1 cellular context compared by ENCODE assay signal in genomic region chr1:25268143-25268465, GRCh38.
TF ChIP-seq lines count a peak whose summit lies in the region.

No MANE protein-coding gene starts in this region.

TF ChIP-seq in HepG2, 621 proteins besides CTCF, POLR2A, EP300 and RAD21:
- peak; percentile 85 for TF ChIP-seq ZNF3 (CRISPR knock-in tag; IDR thresholded peaks at IDR 0.05)
- peak; percentile 58; the same call in 1 of the 2 replicates for TF ChIP-seq ZKSCAN1 (IDR thresholded peaks at IDR 0.05; ENCODE audit: low read length)
- 0 out of 2 replicates have a peak, but pooled peaks have one; percentile 31 for TF ChIP-seq ZMYM3 (CRISPR knock-in tag; IDR thresholded peaks at IDR 0.05)
